In the genomic region with DNA sequence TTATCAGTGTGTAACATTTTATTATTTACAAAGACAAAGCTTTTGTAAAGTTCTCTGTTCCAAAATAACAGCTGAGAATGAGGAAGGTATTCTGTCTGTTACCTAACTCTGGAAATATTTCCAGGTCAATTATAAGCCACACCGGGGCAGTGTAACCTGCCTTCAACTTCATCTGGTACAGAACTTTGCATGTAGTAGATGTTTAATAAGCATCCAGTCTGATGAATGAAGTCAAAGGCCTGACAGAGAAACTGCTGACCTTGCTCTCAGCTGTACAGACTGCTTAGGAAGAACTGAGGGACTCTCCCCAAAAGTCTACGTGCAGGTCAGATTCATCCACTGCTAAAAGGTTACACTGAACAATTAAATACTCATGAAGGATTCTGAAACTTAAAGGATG, we compare ENCODE assay signal across 18 cellular contexts. TPM values are rescaled to one million over a fixed set of nuclear protein-coding genes. Genes with fewer than 3 reads are reported as not detected.
DNase-seq lines count a peak whose midpoint lies in the region; ATAC-seq and TF ChIP-seq lines count a peak whose summit lies in the region.
"Had no signal": no experiment of that assay in that cellular context is flagged by ENCODE, and none has a peak within 500 bp of the region (broad histone marks: within the 10 kb centered on the region; RNA-seq: fewer than 3 reads in every experiment).

No MANE protein-coding gene starts in this region.

- RAD21 ChIA-PET in HCT116 (lab: Charles Lee; ENCODE audit: low non-redundant PET in 1 of 2, low total read pairs in 2 of 2, uncharacterized antibody in 2 of 2, unreplicated experiment in 2 of 2): no interaction called here

- no peak for DNase-seq in HCT116 (ENCODE audit: low read depth, low spot score)
- DNase-seq in choroid plexus epithelial cell (ENCODE audit: low read depth): peak; percentile 10
- no peak for DNase-seq in mucosa of descending colon
- DNase-seq in DMS153 treated with DMSO at 0.1 percent for 48 hours (lab: John Stamatoyannopoulos, UW; ENCODE audit: unreplicated experiment): no peak
- DNase-seq in anterior cingulate cortex (lab: John Stamatoyannopoulos, UW): no peak
- DNase-seq in foreskin fibroblast: no peak
- DNase-seq: activated CD4-positive, alpha-beta T cell treated with anti-CD3 and anti-CD28 coated beads, Interleukin-2, amount 10 ng/mL, durations not matched to agents 24 days and 14 days; activated T-cell treated with anti-CD3 and anti-CD28 coated beads for 4 hours; AML-193; dorsolateral prefrontal cortex; GOT3; head of caudate nucleus; NCI-H1436 treated with DMSO at 0.1 percent for 48 hours; NCI-H2227 treated with DMSO at 0.1 percent for 48 hours; right cardiac atrium had no signal

- H3K36me3 ChIP-seq in HCT116 (ENCODE audit: control insufficient read depth in 1 of 2, insufficient read depth in 2 of 2, low read length in 2 of 2): peaks cover 12 to 17% of the 10 kb centered on the region in 2 experiments; a peak in 3 of 4 replicates
- peaks cover 4% of the 10 kb centered on the region for H3K36me3 ChIP-seq in mucosa of descending colon (ENCODE audit: low read depth)

- CTCF ChIA-PET in HCT116 (lab: Charles Lee): no interaction called here

- no peak overlapping the region for H3K4me2 ChIP-seq in HCT116 (ENCODE audit: low read length)

- TF ChIP-seq POLR2A in HCT116 (IDR thresholded peaks at IDR 0.05; ENCODE audit: borderline replicate concordance, extremely low read depth, insufficient read depth, insufficient read length): no peak

- H3K4me1 ChIP-seq in HCT116 (ENCODE audit: control insufficient read depth in 1 of 2, insufficient read depth in 2 of 2, low read length in 2 of 2): peaks cover 1 to 7% of the 10 kb centered on the region in 2 experiments
- H3K4me1 ChIP-seq in mucosa of descending colon (ENCODE audit: low read depth): no peaks in the 10 kb centered on the region
- H3K4me1 ChIP-seq: esophagus muscularis mucosa had no signal

- H4K20me1 ChIP-seq in HCT116 (ENCODE audit: insufficient read depth): no peaks in the 10 kb centered on the region

- intact Hi-C loops in HCT116 (cut with micrococcal nuclease) (no loop called here), mucosa of descending colon (cut with DNase I, micrococcal nuclease) (no loop called here)

- no peak overlapping the region for H3K27ac ChIP-seq in HCT116 (ENCODE audit: low read depth, low read length)
- H3K27ac ChIP-seq: dorsolateral prefrontal cortex, esophagus muscularis mucosa had no signal

- H3K9me2 ChIP-seq in HCT116 (ENCODE audit: insufficient read depth): no peaks in the 10 kb centered on the region

- ATAC-seq in GM18861 (IDR thresholded peaks at IDR 0.05; ENCODE audit: unreplicated experiment) (peak; percentile 56), HCT116 (no peak; the same call in 1 of the 2 replicates), mucosa of descending colon (peak; percentile 43)
- ATAC-seq: activated naive CD4-positive, alpha-beta T cell treated with anti-CD3 and anti-CD28 coated beads, Interleukin-2, amount 50 U/mL, for 72 hours; right cardiac atrium had no signal

- H2AFZ ChIP-seq in HCT116 (ENCODE audit: low read depth, low read length, poor library complexity, severe bottlenecking): no peak overlapping the region

- H3K9ac ChIP-seq in HCT116 (ENCODE audit: low read length): no peak overlapping the region

- TF ChIP-seq CTCF in HCT116 (IDR thresholded peaks at IDR 0.05 in 2 of 3, conservative IDR thresholded peaks at IDR 0.05 in 1 of 3; ENCODE audit: borderline replicate concordance in 1 of 3, insufficient read depth in 1 of 3, low read depth in 2 of 3, low read length in 2 of 3): peak in 1 of 3 experiments; percentile 16; a peak in 1 of 6 replicates
- no peak for TF ChIP-seq CTCF in choroid plexus epithelial cell (conservative IDR thresholded peaks at IDR 0.05; ENCODE audit: low read depth, low read length)
- TF ChIP-seq CTCF in mucosa of descending colon (IDR thresholded peaks at IDR 0.05): no peak
- TF ChIP-seq CTCF in foreskin fibroblast (IDR thresholded peaks at IDR 0.05; ENCODE audit: low read depth, low read length): no peak

- no TSS peak for BruUV-seq in HCT116 (replicated peaks; lab: Mats Ljungman, UMichigan)

- TF ChIP-seq RAD21 in HCT116 (IDR thresholded peaks at IDR 0.05; ENCODE audit: low read depth): peak; percentile 23; the same call in 1 of the 2 replicates

- no peaks in the 10 kb centered on the region for H3K27me3 ChIP-seq in HCT116 (ENCODE audit: insufficient read depth, low read length)
- H3K27me3 ChIP-seq: dorsolateral prefrontal cortex, esophagus muscularis mucosa had no signal

- H3K4me3 ChIP-seq in HCT116 (replicated peaks in 1 of 2; ENCODE audit: low read depth in 1 of 2, low read length in 2 of 2) (no peak overlapping the region), choroid plexus epithelial cell (ENCODE audit: low read depth, low read length) (no peak overlapping the region), mucosa of descending colon (no peak overlapping the region), foreskin fibroblast (ENCODE audit: low read depth in 1 of 2, low read length in 2 of 2) (no peak overlapping the region)
- H3K4me3 ChIP-seq: dorsolateral prefrontal cortex, esophagus muscularis mucosa had no signal

- H3K9me3 ChIP-seq in HCT116 (ENCODE audit: control insufficient read depth in 1 of 2, insufficient read depth in 1 of 2, low read depth in 1 of 2, low read length in 2 of 2): no peaks in the 10 kb centered on the region
- no peaks in the 10 kb centered on the region for H3K9me3 ChIP-seq in mucosa of descending colon
- H3K9me3 ChIP-seq: esophagus muscularis mucosa had no signal

- POLR2A ChIA-PET in HCT116 (lab: Charles Lee): no interaction called here

- H3K79me2 ChIP-seq in HCT116 (ENCODE audit: insufficient read depth, low read length): peaks cover 4% of the 10 kb centered on the region; the same call in 1 of the 2 replicates

TF ChIP-seq in HCT116, 20 proteins besides CTCF, POLR2A, EP300 and RAD21 (continues in another document):
- TF ChIP-seq, protein P1, sequence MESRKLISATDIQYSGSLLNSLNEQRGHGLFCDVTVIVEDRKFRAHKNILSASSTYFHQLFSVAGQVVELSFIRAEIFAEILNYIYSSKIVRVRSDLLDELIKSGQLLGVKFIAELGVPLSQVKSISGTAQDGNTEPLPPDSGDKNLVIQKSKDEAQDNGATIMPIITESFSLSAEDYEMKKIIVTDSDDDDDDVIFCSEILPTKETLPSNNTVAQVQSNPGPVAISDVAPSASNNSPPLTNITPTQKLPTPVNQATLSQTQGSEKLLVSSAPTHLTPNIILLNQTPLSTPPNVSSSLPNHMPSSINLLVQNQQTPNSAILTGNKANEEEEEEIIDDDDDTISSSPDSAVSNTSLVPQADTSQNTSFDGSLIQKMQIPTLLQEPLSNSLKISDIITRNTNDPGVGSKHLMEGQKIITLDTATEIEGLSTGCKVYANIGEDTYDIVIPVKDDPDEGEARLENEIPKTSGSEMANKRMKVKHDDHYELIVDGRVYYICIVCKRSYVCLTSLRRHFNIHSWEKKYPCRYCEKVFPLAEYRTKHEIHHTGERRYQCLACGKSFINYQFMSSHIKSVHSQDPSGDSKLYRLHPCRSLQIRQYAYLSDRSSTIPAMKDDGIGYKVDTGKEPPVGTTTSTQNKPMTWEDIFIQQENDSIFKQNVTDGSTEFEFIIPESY (IDR thresholded peaks at IDR 0.05; ENCODE audit: extremely low read depth, insufficient replicate concordance, low read length): no peak
- no peak for TF ChIP-seq FOSL1 (IDR thresholded peaks at IDR 0.05; ENCODE audit: low read depth)
- TF ChIP-seq CBX3 (IDR thresholded peaks at IDR 0.05; ENCODE audit: low read depth): no peak
- TF ChIP-seq, protein P2, sequence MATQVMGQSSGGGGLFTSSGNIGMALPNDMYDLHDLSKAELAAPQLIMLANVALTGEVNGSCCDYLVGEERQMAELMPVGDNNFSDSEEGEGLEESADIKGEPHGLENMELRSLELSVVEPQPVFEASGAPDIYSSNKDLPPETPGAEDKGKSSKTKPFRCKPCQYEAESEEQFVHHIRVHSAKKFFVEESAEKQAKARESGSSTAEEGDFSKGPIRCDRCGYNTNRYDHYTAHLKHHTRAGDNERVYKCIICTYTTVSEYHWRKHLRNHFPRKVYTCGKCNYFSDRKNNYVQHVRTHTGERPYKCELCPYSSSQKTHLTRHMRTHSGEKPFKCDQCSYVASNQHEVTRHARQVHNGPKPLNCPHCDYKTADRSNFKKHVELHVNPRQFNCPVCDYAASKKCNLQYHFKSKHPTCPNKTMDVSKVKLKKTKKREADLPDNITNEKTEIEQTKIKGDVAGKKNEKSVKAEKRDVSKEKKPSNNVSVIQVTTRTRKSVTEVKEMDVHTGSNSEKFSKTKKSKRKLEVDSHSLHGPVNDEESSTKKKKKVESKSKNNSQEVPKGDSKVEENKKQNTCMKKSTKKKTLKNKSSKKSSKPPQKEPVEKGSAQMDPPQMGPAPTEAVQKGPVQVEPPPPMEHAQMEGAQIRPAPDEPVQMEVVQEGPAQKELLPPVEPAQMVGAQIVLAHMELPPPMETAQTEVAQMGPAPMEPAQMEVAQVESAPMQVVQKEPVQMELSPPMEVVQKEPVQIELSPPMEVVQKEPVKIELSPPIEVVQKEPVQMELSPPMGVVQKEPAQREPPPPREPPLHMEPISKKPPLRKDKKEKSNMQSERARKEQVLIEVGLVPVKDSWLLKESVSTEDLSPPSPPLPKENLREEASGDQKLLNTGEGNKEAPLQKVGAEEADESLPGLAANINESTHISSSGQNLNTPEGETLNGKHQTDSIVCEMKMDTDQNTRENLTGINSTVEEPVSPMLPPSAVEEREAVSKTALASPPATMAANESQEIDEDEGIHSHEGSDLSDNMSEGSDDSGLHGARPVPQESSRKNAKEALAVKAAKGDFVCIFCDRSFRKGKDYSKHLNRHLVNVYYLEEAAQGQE (IDR thresholded peaks at IDR 0.05; ENCODE audit: low read depth): no peak
- no peak for TF ChIP-seq CEBPB (IDR thresholded peaks at IDR 0.05; ENCODE audit: low read depth)
- TF ChIP-seq EZH2phosphoT487 (IDR thresholded peaks at IDR 0.05; ENCODE audit: borderline replicate concordance): no peak
- TF ChIP-seq, protein P3, sequence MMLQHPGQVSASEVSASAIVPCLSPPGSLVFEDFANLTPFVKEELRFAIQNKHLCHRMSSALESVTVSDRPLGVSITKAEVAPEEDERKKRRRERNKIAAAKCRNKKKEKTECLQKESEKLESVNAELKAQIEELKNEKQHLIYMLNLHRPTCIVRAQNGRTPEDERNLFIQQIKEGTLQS (IDR thresholded peaks at IDR 0.05): no peak
- no peak for TF ChIP-seq YY1 (IDR thresholded peaks at IDR 0.05; ENCODE audit: extremely low read depth, insufficient replicate concordance, low read depth, low read length)
- TF ChIP-seq SP1 (IDR thresholded peaks at IDR 0.05; ENCODE audit: low read depth): no peak
- TF ChIP-seq ZFX (IDR thresholded peaks at IDR 0.05): no peak
- TF ChIP-seq, protein P4, sequence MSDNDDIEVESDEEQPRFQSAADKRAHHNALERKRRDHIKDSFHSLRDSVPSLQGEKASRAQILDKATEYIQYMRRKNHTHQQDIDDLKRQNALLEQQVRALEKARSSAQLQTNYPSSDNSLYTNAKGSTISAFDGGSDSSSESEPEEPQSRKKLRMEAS (IDR thresholded peaks at IDR 0.05): no peak

RNA-seq across cellular contexts. Expression of a gene that starts 43.3 kb away (rescaled TPM):
- total RNA-seq in HCT116 (2021; ENCODE audit: unreplicated experiment) (44.7 TPM), mucosa of descending colon (10 to 100 TPM; 49.0 to 66.7 (median 65.8) TPM)
- 41.8 and 56.0 TPM in 2 replicates for polyA plus RNA-seq in HCT116 (2012)

RNA-seq across cellular contexts. Expression of a gene that starts 55.4 kb away (rescaled TPM):
- total RNA-seq in HCT116 (2021; ENCODE audit: unreplicated experiment) (45.8 TPM), mucosa of descending colon (10 to 100 TPM; 23.8 to 31.9 (median 27.6) TPM)
- polyA plus RNA-seq in HCT116 (2012): 18.2 and 24.1 TPM in 2 replicates
